Comparison of ENCODE assay signal across 9 cellular contexts in the genomic region with DNA sequence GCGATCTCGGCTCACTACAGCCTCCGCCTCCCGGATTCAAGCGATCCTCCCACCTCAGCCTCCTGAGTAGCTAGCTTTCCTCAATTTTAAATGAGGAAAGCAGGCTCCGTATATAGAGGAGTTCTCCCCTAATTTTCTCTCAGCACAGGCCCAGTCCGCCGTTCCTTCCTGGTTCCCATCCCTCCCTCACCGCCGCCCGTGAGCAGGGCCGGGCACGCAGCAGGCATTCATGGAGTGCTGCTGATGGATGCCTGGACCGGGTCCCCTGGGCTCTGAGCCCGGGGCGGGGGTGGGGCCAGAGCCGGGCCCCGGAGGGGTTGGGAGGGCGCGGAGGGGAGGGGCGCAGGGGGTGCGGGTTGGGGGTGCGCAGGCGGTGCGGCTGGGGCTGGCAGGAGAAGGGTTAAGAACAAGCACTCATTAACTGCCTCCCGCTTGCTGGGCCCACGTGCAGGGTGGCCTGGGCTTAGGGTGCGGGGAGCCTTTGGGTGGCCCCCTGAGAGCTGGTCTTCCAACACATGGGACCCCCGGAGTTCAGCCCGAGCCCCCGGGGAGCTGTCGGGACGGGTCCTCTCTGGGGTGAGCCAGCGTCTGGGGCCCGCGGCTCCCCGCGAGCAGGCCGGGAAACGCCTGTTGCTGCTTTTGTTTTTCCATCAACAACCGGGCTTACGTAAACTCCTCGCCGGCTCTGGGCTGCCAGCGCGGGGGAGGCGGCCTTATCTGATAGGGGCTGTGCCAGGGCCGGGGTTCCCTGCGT. TPM values are rescaled to one million over a fixed set of nuclear protein-coding genes. Genes with fewer than 3 reads are reported as not detected.
DNase-seq lines count a peak whose midpoint lies in the region; ATAC-seq and TF ChIP-seq lines count a peak whose summit lies in the region.
"Had no signal": no experiment of that assay in that cellular context is flagged by ENCODE, and none has a peak within 500 bp of the region (broad histone marks: within the 10 kb centered on the region; RNA-seq: fewer than 3 reads in every experiment).

No MANE protein-coding gene starts in this region.

- no peak overlapping the region for H3K9ac ChIP-seq in iPS-18a (ENCODE audit: low read length)

- H3K27ac ChIP-seq in ascending aorta (no peak overlapping the region), iPS-18a (ENCODE audit: low read length) (no peak overlapping the region), stomach (peak overlapping the region in 1 of 5 donors; percentile 27)

- no peak for TF ChIP-seq CTCF in ascending aorta (IDR thresholded peaks at IDR 0.05)
- TF ChIP-seq CTCF in stomach (IDR thresholded peaks at IDR 0.05) = no peak

- H3K36me3 ChIP-seq in ascending aorta (no peaks in the 10 kb centered on the region), iPS-18a (ENCODE audit: control insufficient read depth, low read depth, low read length) (no peaks in the 10 kb centered on the region), stomach (no peaks in the 10 kb centered on the region)

- WGBS in stomach, 5 donors = 10 to 23% (median 14%) methylated on average over 24 to 49 of the region's 49 CpGs

- H3K9me3 ChIP-seq in ascending aorta = no peaks in the 10 kb centered on the region
- H3K9me3 ChIP-seq in iPS-18a (ENCODE audit: control insufficient read depth, low read depth, low read length) = no peaks in the 10 kb centered on the region
- H3K9me3 ChIP-seq in stomach = no peaks in the 10 kb centered on the region

- intact Hi-C loops in ascending aorta (cut with DNase I) (no loop called here), stomach (cut with DNase I; ENCODE audit: low total_unique reads) (no loop called here)

- no peak for ATAC-seq in GM18873 (IDR thresholded peaks at IDR 0.05; ENCODE audit: low FRiP score, unreplicated experiment)
- no peak for ATAC-seq in HG03439 (IDR thresholded peaks at IDR 0.05; ENCODE audit: unreplicated experiment)

- no peak for TF ChIP-seq POLR2A in stomach (IDR thresholded peaks at IDR 0.05)

- H3K4me3 ChIP-seq in ascending aorta = peak overlapping the region; percentile 62 to 65
- H3K4me3 ChIP-seq in iPS-18a (ENCODE audit: low read length) = peak overlapping the region; percentile 50
- peak overlapping the region; percentile 35 to 49 (median 45) for H3K4me3 ChIP-seq in stomach

- peaks cover 4 to 27% of the 10 kb centered on the region in 2 donors for H3K4me1 ChIP-seq in ascending aorta
- H3K4me1 ChIP-seq in iPS-18a (ENCODE audit: control insufficient read depth, low read depth, low read length) = no peaks in the 10 kb centered on the region
- H3K4me1 ChIP-seq in stomach = peaks cover 18 to 35% (median 28%) of the 10 kb centered on the region in 4 donors

- no peak for TF ChIP-seq EP300 in stomach (IDR thresholded peaks at IDR 0.05)

- H3K27me3 ChIP-seq in ascending aorta (peaks cover 8% of the 10 kb centered on the region), iPS-18a (ENCODE audit: control insufficient read depth, insufficient read depth, low read length) (peaks cover 55% of the 10 kb centered on the region), stomach (peaks cover 0 to 90% (median 50%) of the 10 kb centered on the region in 3 donors)

- DNase-seq in NCI-H2029 (lab: John Stamatoyannopoulos, UW) (peak; percentile 24), NCI-H2029 treated with DMSO at 0.1 percent for 48 hours (lab: John Stamatoyannopoulos, UW) (no peak), ascending aorta (ENCODE audit: low spot score in 2 of 2) (peak in 1 of 2 donors; percentile 77), stomach (peak; percentile 51), NCI-H82 treated with DMSO at 0.1 percent for 48 hours (lab: John Stamatoyannopoulos, UW; ENCODE audit: unreplicated experiment) (no peak)
- DNase-seq: CD4-positive, CD25-positive, alpha-beta regulatory T cell had no signal

RNA-seq across cellular contexts. Expression of a gene that starts 33.7 kb away (rescaled TPM):
- not detected for total RNA-seq in ascending aorta
- under 1 TPM in 1 of 5 donors, not detected in 4; 0.18 TPM for total RNA-seq in stomach
- not detected for polyA plus RNA-seq in stomach
- total RNA-seq: CD4-positive, CD25-positive, alpha-beta regulatory T cell had no signal
- polyA plus RNA-seq: CD4-positive, CD25-positive, alpha-beta regulatory T cell had no signal

Comparison
In these comparisons a context has a peak if more than half of its experiments do, and no peak if none do; other contexts are left out.
1. DNase-seq: peak in NCI-H2029 (single experiment) and stomach (single experiment); none in NCI-H2029 treated with DMSO at 0.1 percent for 48 hours (single experiment) and NCI-H82 treated with DMSO at 0.1 percent for 48 hours (single experiment).
2. Peak in every context shown above with its lines, with median percentiles within 50 percentile points of each other: H3K4me3 ChIP-seq.